Comparison of ENCODE assay signal across 20 cellular contexts in the genomic region with DNA sequence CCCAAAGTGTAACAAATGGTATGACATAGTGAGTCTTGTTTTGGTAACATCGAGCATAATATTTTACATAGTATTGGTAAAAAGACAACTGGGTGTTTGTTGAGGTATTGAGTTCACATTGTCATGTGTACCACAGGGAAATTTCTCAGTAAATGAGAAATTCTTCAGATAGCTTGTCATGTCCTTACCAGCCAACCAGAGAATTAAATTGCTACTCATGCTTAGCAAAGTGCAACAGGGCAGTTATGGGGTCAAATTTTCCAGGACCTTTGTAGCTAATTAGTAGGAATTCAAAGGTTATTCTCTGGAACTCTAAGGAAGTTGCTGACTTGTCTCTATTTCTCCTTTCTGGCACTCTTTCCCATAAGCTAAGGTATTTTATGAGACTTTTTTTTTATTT.
A peak's percentile ranks its signal among the peaks of the same experiment; 100 is the strongest.
DNase-seq lines count a peak whose midpoint lies in the region; ATAC-seq and TF ChIP-seq lines count a peak whose summit lies in the region.
"Had no signal": no experiment of that assay in that cellular context is flagged by ENCODE, and none has a peak within 500 bp of the region (broad histone marks: within the 10 kb centered on the region; RNA-seq: fewer than 3 reads in every experiment).

No MANE protein-coding gene starts in this region.

- CTCF ChIA-PET in naive thymus-derived CD4-positive, alpha-beta T cell (lab: Charles Lee) = no interaction called here

- peaks cover 8% of the 10 kb centered on the region for H3K4me1 Mint-ChIP-seq in nephron
- no peaks in the 10 kb centered on the region for H3K4me1 Mint-ChIP-seq in naive thymus-derived CD4-positive, alpha-beta T cell
- H3K4me1 Mint-ChIP-seq in activated naive CD8-positive, alpha-beta T cell treated with anti-CD3 and anti-CD28 coated beads for 36 hours = no peaks in the 10 kb centered on the region
- H3K4me1 Mint-ChIP-seq: B cell, CD14-positive monocyte had no signal

- no peak for TF ChIP-seq CTCF in hepatocyte (IDR thresholded peaks at IDR 0.05; ENCODE audit: poor library complexity)
- TF ChIP-seq CTCF in nephron (IDR thresholded peaks at IDR 0.05; ENCODE audit: unreplicated experiment in 3 of 3) = no peak

- no peak overlapping the region for H3K4me2 ChIP-seq in hepatocyte

- H3K36me3 ChIP-seq in hepatocyte (replicated peaks; ENCODE audit: insufficient read depth, low read depth) = no peaks in the 10 kb centered on the region
- H3K36me3 ChIP-seq in naive thymus-derived CD4-positive, alpha-beta T cell (ENCODE audit: control insufficient read depth in 2 of 3, insufficient read depth in 3 of 3, low read length in 3 of 3) = no peaks in the 10 kb centered on the region

- peaks cover 35% of the 10 kb centered on the region for H3K9me3 Mint-ChIP-seq in nephron
- peaks cover 0 to 10% (median 4%) of the 10 kb centered on the region in 11 donors for H3K9me3 Mint-ChIP-seq in naive thymus-derived CD4-positive, alpha-beta T cell
- peaks cover 3% of the 10 kb centered on the region for H3K9me3 Mint-ChIP-seq in activated naive CD8-positive, alpha-beta T cell treated with anti-CD3 and anti-CD28 coated beads for 36 hours

- DNase-seq in ACHN (peak; percentile 38), NCI-H460 (ENCODE audit: extremely low read depth, low read depth) (peak; percentile 17), hepatocyte (ENCODE audit: low spot score) (no peak)
- no peak for DNase-seq in naive thymus-derived CD4-positive, alpha-beta T cell
- no peak for DNase-seq in activated naive CD8-positive, alpha-beta T cell treated with anti-CD3 and anti-CD28 coated beads for 36 hours
- DNase-seq: NCI-H1092; NCI-H1436; NCI-H187 treated with DMSO at 0.1 percent for 48 hours; NCI-H2227 treated with DMSO at 0.1 percent for 48 hours; NCI-H524; NCI-H774; NK-92 treated with Interleukin-12 subunit alpha and Interleukin-12 subunit beta, amount 100 ng/mL, for 24 hours had no signal

- H3K9me3 ChIP-seq in hepatocyte (ENCODE audit: low read depth) = no peaks in the 10 kb centered on the region
- H3K9me3 ChIP-seq in naive thymus-derived CD4-positive, alpha-beta T cell (ENCODE audit: control insufficient read depth in 2 of 3, low read length in 3 of 3) = no peaks in the 10 kb centered on the region

- no peak overlapping the region for H2AFZ ChIP-seq in hepatocyte

- H3K4me1 ChIP-seq in hepatocyte (ENCODE audit: insufficient read depth) = no peaks in the 10 kb centered on the region
- no peaks in the 10 kb centered on the region for H3K4me1 ChIP-seq in naive thymus-derived CD4-positive, alpha-beta T cell (ENCODE audit: control insufficient read depth in 2 of 2, insufficient read depth in 2 of 2, low read length in 2 of 2)

- H3K27me3 Mint-ChIP-seq in nephron (ENCODE audit: low read depth) = no peaks in the 10 kb centered on the region
- H3K27me3 Mint-ChIP-seq in naive thymus-derived CD4-positive, alpha-beta T cell = no peaks in the 10 kb centered on the region
- H3K27me3 Mint-ChIP-seq in activated naive CD8-positive, alpha-beta T cell treated with anti-CD3 and anti-CD28 coated beads for 36 hours = no peaks in the 10 kb centered on the region
- H3K27me3 Mint-ChIP-seq: B cell had no signal

- H3K4me3 Mint-ChIP-seq in nephron = no peak overlapping the region
- no peak overlapping the region for H3K4me3 Mint-ChIP-seq in naive thymus-derived CD4-positive, alpha-beta T cell
- H3K4me3 Mint-ChIP-seq in activated naive CD8-positive, alpha-beta T cell treated with anti-CD3 and anti-CD28 coated beads for 36 hours = no peak overlapping the region
- H3K4me3 Mint-ChIP-seq: B cell, CD14-positive monocyte had no signal

- H3K36me3 Mint-ChIP-seq in nephron (ENCODE audit: low read depth) = peaks cover 24% of the 10 kb centered on the region
- H3K36me3 Mint-ChIP-seq in naive thymus-derived CD4-positive, alpha-beta T cell = no peaks in the 10 kb centered on the region
- H3K36me3 Mint-ChIP-seq in activated naive CD8-positive, alpha-beta T cell treated with anti-CD3 and anti-CD28 coated beads for 36 hours = no peaks in the 10 kb centered on the region
- H3K36me3 Mint-ChIP-seq: CD14-positive monocyte had no signal

- H3K27ac ChIP-seq in hepatocyte = peak overlapping the region; percentile 29
- H3K27ac ChIP-seq in naive thymus-derived CD4-positive, alpha-beta T cell (ENCODE audit: low read depth, low read length) = no peak overlapping the region

- peak overlapping the region in 2 of 3 experiments; percentile 38 to 83 for H3K27ac Mint-ChIP-seq in nephron
- no peak overlapping the region for H3K27ac Mint-ChIP-seq in naive thymus-derived CD4-positive, alpha-beta T cell
- H3K27ac Mint-ChIP-seq in activated naive CD8-positive, alpha-beta T cell treated with anti-CD3 and anti-CD28 coated beads for 36 hours = no peak overlapping the region
- H3K27ac Mint-ChIP-seq: B cell, CD14-positive monocyte had no signal

- intact Hi-C loops in naive thymus-derived CD4-positive, alpha-beta T cell (cut with micrococcal nuclease) = no loop called here

- in situ Hi-C loops in ACHN (cut with HindIII; ENCODE audit: low pct_ligation_motif_present, low pct_unique_long_range_greater_than_20kb, low sequenced_read_pairs) = no loop called here

- no peak overlapping the region for H3K4me3 ChIP-seq in hepatocyte
- H3K4me3 ChIP-seq in naive thymus-derived CD4-positive, alpha-beta T cell (ENCODE audit: low read length) = no peak overlapping the region
- H3K4me3 ChIP-seq: K562 had no signal

- ATAC-seq in naive thymus-derived CD4-positive, alpha-beta T cell = no peak
- ATAC-seq in SK-N-SH treated with all-trans-retinoic acid at 6 μM for 48 hours (no peak), GM19452 (IDR thresholded peaks at IDR 0.05; ENCODE audit: unreplicated experiment) (no peak)
- ATAC-seq: HepG2, K562, Panc1 had no signal

- H3K27me3 ChIP-seq in hepatocyte = no peaks in the 10 kb centered on the region
- no peaks in the 10 kb centered on the region for H3K27me3 ChIP-seq in naive thymus-derived CD4-positive, alpha-beta T cell (ENCODE audit: control insufficient read depth in 2 of 2, insufficient read depth in 2 of 2, low read length in 2 of 2)

- WGBS in hepatocyte (ENCODE audit: low lambda C conversion rate, missing lambda C conversion rate) = 78% methylated on average over 1 of the region's 1 CpG

- no peaks in the 10 kb centered on the region for H3K9me2 ChIP-seq in hepatocyte (replicated peaks; ENCODE audit: insufficient read depth)

- POLR2A ChIA-PET in naive thymus-derived CD4-positive, alpha-beta T cell (lab: Charles Lee) = no interaction called here

- no peaks in the 10 kb centered on the region for H4K20me1 ChIP-seq in hepatocyte (ENCODE audit: insufficient read depth, poor library complexity, severe bottlenecking)

- H3K79me2 ChIP-seq in hepatocyte = no peaks in the 10 kb centered on the region

TF ChIP-seq in SK-N-SH treated with all-trans-retinoic acid at 6 μM for 48 hours, 23 proteins besides CTCF, POLR2A, EP300 and RAD21 (continues in another document):
- TF ChIP-seq GLIS3 (CRISPR knock-in tag; IDR thresholded peaks at IDR 0.05) (no peak), POU6F1 (CRISPR knock-in tag; IDR thresholded peaks at IDR 0.05; ENCODE audit: borderline replicate concordance, low read depth) (no peak), ZNF565 (CRISPR knock-in tag; conservative IDR thresholded peaks at IDR 0.05; ENCODE audit: low read depth) (no peak), ISL1 (CRISPR knock-in tag; IDR thresholded peaks at IDR 0.05) (no peak), ZNF70 (CRISPR knock-in tag; IDR thresholded peaks at IDR 0.05) (no peak), SNAI2 (CRISPR knock-in tag; IDR thresholded peaks at IDR 0.05) (no peak), CSDC2 (CRISPR knock-in tag; IDR thresholded peaks at IDR 0.05) (no peak), OSR1 (CRISPR knock-in tag; IDR thresholded peaks at IDR 0.05) (no peak), TOX (CRISPR knock-in tag; IDR thresholded peaks at IDR 0.05; ENCODE audit: borderline replicate concordance) (no peak), PATZ1 (CRISPR knock-in tag; IDR thresholded peaks at IDR 0.05; ENCODE audit: borderline replicate concordance) (no peak)
- TF ChIP-seq, protein P1, sequence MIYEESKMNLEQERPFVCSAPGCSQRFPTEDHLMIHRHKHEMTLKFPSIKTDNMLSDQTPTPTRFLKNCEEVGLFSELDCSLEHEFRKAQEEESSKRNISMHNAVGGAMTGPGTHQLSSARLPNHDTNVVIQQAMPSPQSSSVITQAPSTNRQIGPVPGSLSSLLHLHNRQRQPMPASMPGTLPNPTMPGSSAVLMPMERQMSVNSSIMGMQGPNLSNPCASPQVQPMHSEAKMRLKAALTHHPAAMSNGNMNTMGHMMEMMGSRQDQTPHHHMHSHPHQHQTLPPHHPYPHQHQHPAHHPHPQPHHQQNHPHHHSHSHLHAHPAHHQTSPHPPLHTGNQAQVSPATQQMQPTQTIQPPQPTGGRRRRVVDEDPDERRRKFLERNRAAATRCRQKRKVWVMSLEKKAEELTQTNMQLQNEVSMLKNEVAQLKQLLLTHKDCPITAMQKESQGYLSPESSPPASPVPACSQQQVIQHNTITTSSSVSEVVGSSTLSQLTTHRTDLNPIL (CRISPR knock-in tag; IDR thresholded peaks at IDR 0.05; ENCODE audit: low read depth) = no peak

Comparison
In these comparisons a context has a peak if more than half of its experiments do, and no peak if none do; other contexts are left out.
1. DNase-seq: peak in ACHN (single experiment) and NCI-H460 (single experiment); none in hepatocyte (single experiment), naive thymus-derived CD4-positive, alpha-beta T cell (0 of 9) and activated naive CD8-positive, alpha-beta T cell treated with anti-CD3 and anti-CD28 coated beads for 36 hours (single experiment).
2. H3K27ac Mint-ChIP-seq: peak in nephron (2 of 3); none in naive thymus-derived CD4-positive, alpha-beta T cell (0 of 9) and activated naive CD8-positive, alpha-beta T cell treated with anti-CD3 and anti-CD28 coated beads for 36 hours (single experiment).